28 cellular contexts compared by ENCODE assay signal in genomic region chr6:121748850-121749249, GRCh38.
DNase-seq lines count a peak whose midpoint lies in the region; ATAC-seq and TF ChIP-seq lines count a peak whose summit lies in the region.
"Had no signal": no experiment of that assay in that cellular context is flagged by ENCODE, and none has a peak within 500 bp of the region (broad histone marks: within the 10 kb centered on the region; RNA-seq: fewer than 3 reads in every experiment).

No MANE protein-coding gene starts in this region.

- no peak overlapping the region for H3K27ac ChIP-seq in RWPE2 (ENCODE audit: poor library complexity, severe bottlenecking)
- H3K27ac ChIP-seq in foreskin keratinocyte: no peak overlapping the region
- peak overlapping the region; percentile 77 for H3K27ac ChIP-seq in smooth muscle cell (ENCODE audit: low read depth)
- H3K27ac ChIP-seq: BLaER1 treated with 17β-estradiol and CSF1 and Interleukin-3, amounts not matched to agents 10 nM and 100 nM; coronary artery; ovary; SK-N-MC; suprapubic skin; upper lobe of left lung had no signal

- no peaks in the 10 kb centered on the region for H4K20me1 ChIP-seq in smooth muscle cell (ENCODE audit: low read depth)
- H4K20me1 ChIP-seq: BLaER1 treated with 17β-estradiol and CSF1 and Interleukin-3, amounts not matched to agents 10 nM and 100 nM had no signal

- H3K4me1 ChIP-seq in RWPE2 (ENCODE audit: insufficient read depth, poor library complexity, severe bottlenecking) (no peaks in the 10 kb centered on the region), foreskin keratinocyte (peaks cover 8% of the 10 kb centered on the region), smooth muscle cell (ENCODE audit: low read depth) (peaks cover 11% of the 10 kb centered on the region)
- H3K4me1 ChIP-seq: suprapubic skin, upper lobe of left lung had no signal

- H3K79me2 ChIP-seq in smooth muscle cell (ENCODE audit: low read depth): no peaks in the 10 kb centered on the region

- H3K27me3 ChIP-seq in RWPE2 (ENCODE audit: insufficient read depth, poor library complexity, severe bottlenecking): no peaks in the 10 kb centered on the region
- H3K27me3 ChIP-seq in foreskin keratinocyte: no peaks in the 10 kb centered on the region
- no peaks in the 10 kb centered on the region for H3K27me3 ChIP-seq in smooth muscle cell (ENCODE audit: low read depth)
- H3K27me3 ChIP-seq: BLaER1 treated with 17β-estradiol and CSF1 and Interleukin-3, amounts not matched to agents 10 nM and 100 nM; ovary; suprapubic skin; upper lobe of left lung had no signal

- H3K9me3 ChIP-seq in RWPE2 (ENCODE audit: severe bottlenecking): no peaks in the 10 kb centered on the region
- no peaks in the 10 kb centered on the region for H3K9me3 ChIP-seq in smooth muscle cell (replicated peaks; ENCODE audit: low read depth)
- H3K9me3 ChIP-seq: BLaER1 treated with 17β-estradiol and CSF1 and Interleukin-3, amounts not matched to agents 10 nM and 100 nM; ovary; suprapubic skin; upper lobe of left lung had no signal

- peak overlapping the region; percentile 20 for H3K9ac ChIP-seq in smooth muscle cell (ENCODE audit: low read depth)
- H3K9ac ChIP-seq: BLaER1 treated with 17β-estradiol and CSF1 and Interleukin-3, amounts not matched to agents 10 nM and 100 nM had no signal

- H3K36me3 ChIP-seq in RWPE2 (ENCODE audit: low read depth) (no peaks in the 10 kb centered on the region), smooth muscle cell (ENCODE audit: low read depth) (no peaks in the 10 kb centered on the region)
- H3K36me3 ChIP-seq: BLaER1 treated with 17β-estradiol and CSF1 and Interleukin-3, amounts not matched to agents 10 nM and 100 nM; ovary; suprapubic skin; upper lobe of left lung had no signal

- H3F3A ChIP-seq in smooth muscle cell (ENCODE audit: low read depth): no peaks in the 10 kb centered on the region

- ATAC-seq in RWPE2 (ENCODE audit: low read depth) (0 out of 3 replicates have a peak, but pooled peaks have one; percentile 10), foreskin keratinocyte (peak; percentile 59), GM18907 (IDR thresholded peaks at IDR 0.05; ENCODE audit: unreplicated experiment) (no peak)
- ATAC-seq: activated T-cell treated with anti-CD3 and anti-CD28 coated beads, Interleukin-2, amount 50 U/mL, for 4 hours; natural killer cell had no signal

- TF ChIP-seq CTCF in RWPE2 (IDR thresholded peaks at IDR 0.05; ENCODE audit: poor library complexity, severe bottlenecking) (no peak), foreskin keratinocyte (conservative IDR thresholded peaks at IDR 0.05) (no peak), smooth muscle cell (IDR thresholded peaks at IDR 0.05; ENCODE audit: borderline replicate concordance, insufficient read depth, poor library complexity, severe bottlenecking) (no peak)

- H3K4me2 ChIP-seq in smooth muscle cell: peak overlapping the region; percentile 78

- DNase-seq in LHCN-M2 (ENCODE audit: low read depth): peak; percentile 3
- no peak for DNase-seq in RWPE2 (ENCODE audit: low spot score)
- DNase-seq in foreskin keratinocyte: no peak
- no peak for DNase-seq in smooth muscle cell (lab: John Stamatoyannopoulos, UW; ENCODE audit: unreplicated experiment)
- DNase-seq in amniotic stem cell (lab: John Stamatoyannopoulos, UW): no peak
- no peak for DNase-seq in DMS153 treated with DMSO at 0.1 percent for 48 hours (lab: John Stamatoyannopoulos, UW; ENCODE audit: unreplicated experiment)
- DNase-seq: activated CD4-positive, CD25-positive, alpha-beta regulatory T cell; activated gamma-delta T cell; activated naive CD8-positive, alpha-beta T cell treated with anti-CD3 and anti-CD28 coated beads, Interleukin-2, amount 10 ng/mL, durations not matched to agents 7 days and 5 days; activated T-cell treated with anti-CD3 and anti-CD28 coated beads, Interleukin-2, amount 50 U/mL, for 4 hours; DND-41; effector memory CD4-positive, alpha-beta T cell; H9; head of caudate nucleus; KBM-7; natural killer cell; NCI-H2029; NCI-H2227 treated with DMSO at 0.1 percent for 48 hours; ovary; RPMI8226; stimulated activated naive CD4-positive, alpha-beta T cell treated with Interleukin-2 at 50 U/mL for 16 hours; upper lobe of left lung had no signal

- H2AFZ ChIP-seq in smooth muscle cell (ENCODE audit: low read depth): no peak overlapping the region

- WGBS in smooth muscle cell (ENCODE audit: low lambda C conversion rate): 50% methylated on average over 2 of the region's 2 CpGs

- H3K4me3 ChIP-seq in RWPE2 (ENCODE audit: severe bottlenecking) (no peak overlapping the region), smooth muscle cell (no peak overlapping the region)
- H3K4me3 ChIP-seq: BLaER1 treated with 17β-estradiol and CSF1 and Interleukin-3, amounts not matched to agents 10 nM and 100 nM; coronary artery; ovary; SK-N-MC; skin epidermis; suprapubic skin; upper lobe of left lung had no signal
